22 cellular contexts compared by ENCODE assay signal in genomic region chr2:85226783-85227182, GRCh38.
"Had no signal": no experiment of that assay in that cellular context is flagged by ENCODE, and none has a peak within 500 bp of the region (broad histone marks: within the 10 kb centered on the region; RNA-seq: fewer than 3 reads in every experiment).

No MANE protein-coding gene starts in this region.

- H3K36me3 ChIP-seq: colonic mucosa, esophagus squamous epithelium, gastrocnemius medialis, heart right ventricle, left lung, lower lobe of right lung had no signal

- ATAC-seq: effector memory CD8-positive, alpha-beta T cell; esophagus mucosa; gastrocnemius medialis; heart right ventricle; left lung; left ventricle myocardium superior; lower lobe of right lung had no signal

- H3K27me3 ChIP-seq: colonic mucosa, esophagus squamous epithelium, gastrocnemius medialis, heart right ventricle, left lung had no signal

- H3K9me3 ChIP-seq: colonic mucosa, esophagus squamous epithelium, gastrocnemius medialis, left lung, lower lobe of right lung had no signal

- H3K27ac ChIP-seq: colonic mucosa, epithelial cell of prostate, esophagus squamous epithelium, gastrocnemius medialis, heart right ventricle, left lung, lower lobe of right lung had no signal

- H3K4me1 ChIP-seq: colonic mucosa, esophagus squamous epithelium, gastrocnemius medialis, left lung, lower lobe of right lung had no signal

- DNase-seq: colonic mucosa; cortex of kidney; effector CD8-positive, alpha-beta T cell; effector memory CD8-positive, alpha-beta T cell; endodermal cell; erythroblast; esophagus squamous epithelium; foreskin fibroblast; foreskin melanocyte; gastrocnemius medialis; glutamatergic neuron; head of caudate nucleus; heart right ventricle; hippocampal formation; left cardiac atrium; left lung; left ventricle myocardium superior; lower lobe of right lung; mesenchymal stem cell; midbrain had no signal

- H3K4me3 ChIP-seq: colonic mucosa, esophagus squamous epithelium, gastrocnemius medialis, heart right ventricle, left lung, lower lobe of right lung had no signal
